ENCODE assay signal across 8 cellular contexts in the genomic region with DNA sequence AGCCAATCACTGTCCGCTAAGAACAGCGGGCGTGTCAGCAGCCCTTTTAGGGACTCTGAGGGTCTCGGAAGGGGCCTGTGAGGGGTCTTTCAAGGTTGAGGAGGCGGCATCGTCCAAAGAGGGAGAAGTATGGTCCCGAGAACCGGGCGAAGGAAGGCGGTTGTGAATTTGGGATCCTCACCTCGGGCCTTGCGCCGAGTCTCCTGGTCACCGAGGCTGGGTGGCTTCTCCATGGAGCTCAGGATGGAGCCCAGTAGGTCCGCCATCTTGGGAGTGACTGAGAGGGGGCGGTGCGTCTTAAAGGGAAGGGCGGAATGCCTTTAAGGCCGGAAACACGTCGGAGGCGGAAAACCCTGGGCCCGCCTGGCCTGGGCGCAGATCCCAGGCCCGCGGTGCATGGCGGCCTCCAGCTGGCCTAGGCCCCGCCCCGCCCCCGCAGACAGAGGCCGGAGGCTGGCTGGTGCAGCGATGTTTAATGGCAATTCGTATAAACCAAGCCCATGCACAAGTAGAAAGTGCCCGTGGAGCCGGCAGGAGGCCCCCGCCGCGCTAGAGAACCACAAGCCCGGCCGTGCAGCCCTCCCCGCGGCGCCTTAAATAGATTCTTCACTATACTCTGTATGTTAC. TPM values are rescaled to one million over a fixed set of nuclear protein-coding genes. Genes with fewer than 3 reads are reported as not detected.
DNase-seq lines count a peak whose midpoint lies in the region; ATAC-seq and TF ChIP-seq lines count a peak whose summit lies in the region.

TSS of gene SPAG7 (minus strand) at position 279 of the 627 bp plus-strand sequence. CDS start at position 266, 13 bp downstream.

- peak within 1 kb of the TSS; percentile 67 for H3K27ac Mint-ChIP-seq in activated CD4-positive, alpha-beta T cell treated with anti-CD3 and anti-CD28 coated beads, Interleukin-2, amount 10 ng/mL, durations not matched to agents 7 days and 5 days

- H3K9ac ChIP-seq in BLaER1 treated with 17β-estradiol and CSF1 and Interleukin-3, amounts not matched to agents 10 nM and 100 nM: peak within 1 kb of the TSS; percentile 84 to 92 (median 88)
- H3K9ac ChIP-seq in colonic mucosa (ENCODE audit: low read depth in 2 of 2, low read length in 2 of 2): peak within 1 kb of the TSS; percentile 88 to 90

- DNase-seq in NCI-H526 (lab: John Stamatoyannopoulos, UW): peak; percentile 80 to 92
- peak; percentile 93 for DNase-seq in activated CD4-positive, alpha-beta T cell treated with anti-CD3 and anti-CD28 coated beads, Interleukin-2, amount 10 ng/mL, durations not matched to agents 7 days and 5 days
- DNase-seq in colonic mucosa: peak; percentile 94
- peak; percentile 95 to 98 for DNase-seq in left lung
- DNase-seq in stimulated activated CD4-positive, alpha-beta T cell treated with anti-CD3 and anti-CD28 coated beads, Interleukin-2, amount 100 ng/mL, for 4 hours (ENCODE audit: low read depth): peak; percentile 83

- peaks cover 20% of the 10 kb centered on the region for H3K4me1 Mint-ChIP-seq in activated CD4-positive, alpha-beta T cell treated with anti-CD3 and anti-CD28 coated beads, Interleukin-2, amount 10 ng/mL, durations not matched to agents 7 days and 5 days

- peak within 1 kb of the TSS; percentile 57 to 79 (median 70) for H3K4me3 ChIP-seq in BLaER1 treated with 17β-estradiol and CSF1 and Interleukin-3, amounts not matched to agents 10 nM and 100 nM
- H3K4me3 ChIP-seq in colonic mucosa: peak within 1 kb of the TSS; percentile 74
- H3K4me3 ChIP-seq in left lung: peak within 1 kb of the TSS; percentile 63 to 67

- H3K36me3 Mint-ChIP-seq in activated CD4-positive, alpha-beta T cell treated with anti-CD3 and anti-CD28 coated beads, Interleukin-2, amount 10 ng/mL, durations not matched to agents 7 days and 5 days (ENCODE audit: low read depth): peaks cover 20% of the 10 kb centered on the region

- no peaks in the 10 kb centered on the region for H3K9me3 Mint-ChIP-seq in activated CD4-positive, alpha-beta T cell treated with anti-CD3 and anti-CD28 coated beads, Interleukin-2, amount 10 ng/mL, durations not matched to agents 7 days and 5 days

- POLR2A ChIA-PET in activated CD4-positive, alpha-beta T cell treated with anti-CD3 and anti-CD28 coated beads, Interleukin-2, amount 10 ng/mL, durations not matched to agents 7 days and 5 days (lab: Charles Lee): interaction anchor here (0.5 to 4.0 kb wide), 5 partner anchors 16 to 824 kb away, joined by 3 to 44 read pairs (median 8); partner anchors contain the start of genes C17orf107, PFN1, RNF167 and SLC25A11

- peaks cover 37 to 63% (median 49%) of the 10 kb centered on the region in 11 experiments for H3K36me3 ChIP-seq in BLaER1 treated with 17β-estradiol and CSF1 and Interleukin-3, amounts not matched to agents 10 nM and 100 nM
- H3K36me3 ChIP-seq in colonic mucosa (no peaks in the 10 kb centered on the region), left lung (peaks cover 0 to 42% of the 10 kb centered on the region in 2 donors)

- peak within 1 kb of the TSS; percentile 77 to 93 (median 90) for H3K27ac ChIP-seq in BLaER1 treated with 17β-estradiol and CSF1 and Interleukin-3, amounts not matched to agents 10 nM and 100 nM
- H3K27ac ChIP-seq in colonic mucosa (peak within 1 kb of the TSS; percentile 95), left lung (peak within 1 kb of the TSS; percentile 94 to 97)

- no peaks in the 10 kb centered on the region for H3K27me3 ChIP-seq in BLaER1 treated with 17β-estradiol and CSF1 and Interleukin-3, amounts not matched to agents 10 nM and 100 nM
- H3K27me3 ChIP-seq in colonic mucosa: no peaks in the 10 kb centered on the region
- no peaks in the 10 kb centered on the region for H3K27me3 ChIP-seq in left lung

- intact Hi-C loops in colonic mucosa (cut with DNase I) (no loop called here), left lung (cut with DNase I) (no loop called here)

- H3K4me2 ChIP-seq in BLaER1 treated with 17β-estradiol and CSF1 and Interleukin-3, amounts not matched to agents 10 nM and 100 nM: peak within 1 kb of the TSS; percentile 92 to 100 (median 98)

- no peak within 1 kb of the TSS for H3K4me3 Mint-ChIP-seq in activated CD4-positive, alpha-beta T cell treated with anti-CD3 and anti-CD28 coated beads, Interleukin-2, amount 10 ng/mL, durations not matched to agents 7 days and 5 days

- no peaks in the 10 kb centered on the region for H4K20me1 ChIP-seq in BLaER1 treated with 17β-estradiol and CSF1 and Interleukin-3, amounts not matched to agents 10 nM and 100 nM

- CTCF ChIA-PET in activated CD4-positive, alpha-beta T cell treated with anti-CD3 and anti-CD28 coated beads, Interleukin-2, amount 10 ng/mL, durations not matched to agents 7 days and 5 days (lab: Charles Lee): interaction anchor here (0.9 to 3.9 kb wide), 15 partner anchors 11 to 95 kb away, joined by 3 to 23 read pairs (median 6); partner anchors contain the start of genes CAMTA2, ENO3, PFN1 and RNF167

- H3K9me3 ChIP-seq in BLaER1 treated with 17β-estradiol and CSF1 and Interleukin-3, amounts not matched to agents 10 nM and 100 nM (replicated peaks in 1 of 11): no peaks in the 10 kb centered on the region
- H3K9me3 ChIP-seq in colonic mucosa (no peaks in the 10 kb centered on the region), left lung (no peaks in the 10 kb centered on the region)

- ATAC-seq in GM19328 (IDR thresholded peaks at IDR 0.05; ENCODE audit: unreplicated experiment) (peak; percentile 46), HG03469 (IDR thresholded peaks at IDR 0.05; ENCODE audit: unreplicated experiment) (peak; percentile 32), left lung (peak; percentile 82)

- TF ChIP-seq CTCF in colonic mucosa (IDR thresholded peaks at IDR 0.05) (no peak), left lung (IDR thresholded peaks at IDR 0.05) (no peak)

- peaks cover 31 to 77% (median 41%) of the 10 kb centered on the region in 10 experiments for H3K4me1 ChIP-seq in BLaER1 treated with 17β-estradiol and CSF1 and Interleukin-3, amounts not matched to agents 10 nM and 100 nM
- H3K4me1 ChIP-seq in colonic mucosa: no peaks in the 10 kb centered on the region
- H3K4me1 ChIP-seq in left lung: peaks cover 17 to 51% of the 10 kb centered on the region in 2 donors

- H3K27me3 Mint-ChIP-seq in activated CD4-positive, alpha-beta T cell treated with anti-CD3 and anti-CD28 coated beads, Interleukin-2, amount 10 ng/mL, durations not matched to agents 7 days and 5 days: no peaks in the 10 kb centered on the region

RNA-seq across cellular contexts. Expression of gene SPAG7, which starts in this region (rescaled TPM):
- 10 to 100 TPM; 47.7 to 53.6 TPM for total RNA-seq in activated CD4-positive, alpha-beta T cell treated with anti-CD3 and anti-CD28 coated beads, Interleukin-2, amount 10 ng/mL, durations not matched to agents 7 days and 5 days
- total RNA-seq in colonic mucosa (10 to 100 TPM; 47.7 to 56.4 TPM), left lung (10 to 100 TPM; 47.2 to 59.3 TPM)

Comparison
In these comparisons a context has a peak if more than half of its experiments do, and no peak if none do; other contexts are left out.
1. Peak in every context shown above with its lines: DNase-seq, ATAC-seq, H3K4me3 ChIP-seq and H3K27ac ChIP-seq.
2. ATAC-seq: peak in every context shown above with its lines; median percentile 82 in left lung; 46 in GM19328; 32 in HG03469.